ENCODE assay signal across 17 cellular contexts in genomic region chr10:93058139-93058538, GRCh38. TPM values are rescaled to one million over a fixed set of nuclear protein-coding genes. Genes with fewer than 3 reads are reported as not detected.
A peak's percentile ranks its signal among the peaks of the same experiment; 100 is the strongest.
DNase-seq lines count a peak whose midpoint lies in the region; ATAC-seq, FAIRE-seq and TF ChIP-seq lines count a peak whose summit lies in the region.
"Had no signal": no experiment of that assay in that cellular context is flagged by ENCODE, and none has a peak within 500 bp of the region (broad histone marks: within the 10 kb centered on the region; RNA-seq: fewer than 3 reads in every experiment).

No MANE protein-coding gene starts in this region.

- no peak overlapping the region for H3K9ac ChIP-seq in GM12878 (ENCODE audit: control insufficient read depth, insufficient read depth, low read length)

- no peak overlapping the region for H3K27ac Mint-ChIP-seq in chondrocyte (ENCODE audit: unreplicated experiment)
- H3K27ac Mint-ChIP-seq: CD14-positive monocyte; CD8-positive, alpha-beta T cell had no signal

- H4K20me1 ChIP-seq in GM12878 (ENCODE audit: control insufficient read depth, insufficient read depth), result no peaks in the 10 kb centered on the region

- no peak for TF ChIP-seq EP300 in GM12878 (IDR thresholded peaks at IDR 0.05; ENCODE audit: borderline replicate concordance in 1 of 2, control insufficient read depth in 1 of 2, low read depth in 2 of 2, low read length in 2 of 2)

- RAD21 ChIA-PET in GM12878 (lab: Charles Lee; ENCODE audit: unreplicated experiment), result no interaction called here

- peaks cover 2% of the 10 kb centered on the region for H3K36me3 Mint-ChIP-seq in chondrocyte (ENCODE audit: low read depth)

- intact Hi-C loops in GM12878 (cut with micrococcal nuclease; ENCODE audit: unreplicated experiment), result no loop called here

- no peak overlapping the region for H3K4me3 ChIP-seq in GM12878
- H3K4me3 ChIP-seq: A549, K562 had no signal

- no peak for TF ChIP-seq RAD21 in GM12878 (IDR thresholded peaks at IDR 0.05; ENCODE audit: insufficient read depth, low read depth, low read length)

- in situ Hi-C loops in GM12878 (cut with MboI), result no loop called here

- H3K4me3 Mint-ChIP-seq in chondrocyte (ENCODE audit: unreplicated experiment), result no peak overlapping the region
- H3K4me3 Mint-ChIP-seq: CD14-positive monocyte; CD8-positive, alpha-beta T cell had no signal

- no TSS peak for BruUV-seq in GM12878 (replicated peaks; lab: Mats Ljungman, UMichigan)

- H3K27me3 Mint-ChIP-seq in chondrocyte (ENCODE audit: low read depth), result peaks cover 2% of the 10 kb centered on the region

- peak; percentile 35 for FAIRE-seq in GM12878 (lab: Jason Lieb, UNC)
- FAIRE-seq: GM12892, K562 had no signal

- POLR2A ChIA-PET in GM12878 (lab: Charles Lee), result no interaction called here

- SMC1A ChIA-PET in GM12878 (lab: Charles Lee; ENCODE audit: uncharacterized antibody, unreplicated experiment), result interaction anchor here (0.6 kb wide), 1 partner anchor 446 kb away, joined by 3 read pairs; no protein-coding TSS in a partner anchor

- DNase-seq in HCEC 1CT (peak; percentile 20), LHCN-M2 (ENCODE audit: low read depth) (peak; percentile 29), GM12878 (ENCODE audit: low read depth, low spot score) (no peak), NCI-H1436 (lab: John Stamatoyannopoulos, UW) (no peak), COLO668 (lab: John Stamatoyannopoulos, UW; ENCODE audit: unreplicated experiment) (no peak), chondrocyte (ENCODE audit: low spot score) (no peak)
- DNase-seq: Caco-2; CD8-positive, alpha-beta T cell; Kasumi-1 had no signal

- no peaks in the 10 kb centered on the region for H3K9me3 ChIP-seq in GM12878 (replicated peaks; ENCODE audit: control insufficient read depth, insufficient read depth, low read length)
- H3K9me3 ChIP-seq: A549, Caco-2 had no signal

- TF ChIP-seq CTCF in GM12878 (IDR thresholded peaks at IDR 0.05 in 2 of 3, conservative IDR thresholded peaks at IDR 0.05 in 1 of 3; ENCODE audit: control insufficient read depth in 2 of 3, extremely low read depth in 1 of 3, insufficient read depth in 1 of 3, low read depth in 3 of 3, low read length in 3 of 3), result no peak
- no peak for TF ChIP-seq CTCF in chondrocyte (IDR thresholded peaks at IDR 0.05)

- H3K36me3 ChIP-seq in GM12878 (ENCODE audit: control insufficient read depth in 2 of 2, insufficient read depth in 2 of 2, low read length in 1 of 2), result no peaks in the 10 kb centered on the region

- no peak for TF ChIP-seq POLR2A in GM12878 (IDR thresholded peaks at IDR 0.05; ENCODE audit: low read depth, low read length)

- H3K27me3 ChIP-seq in GM12878 (replicated peaks in 1 of 2; ENCODE audit: control insufficient read depth in 2 of 2, insufficient read depth in 2 of 2, low read length in 1 of 2), result peaks cover 0 to 7% of the 10 kb centered on the region in 2 experiments; a peak in 2 of 4 replicates

- H3K4me1 ChIP-seq in GM12878 (ENCODE audit: control insufficient read depth, insufficient read depth, low read length), result no peaks in the 10 kb centered on the region
- H3K4me1 ChIP-seq: A549, Caco-2 had no signal

- CTCF ChIA-PET in GM12878 (lab: Yijun Ruan, JAX), result interaction anchor here (0.6 to 0.9 kb wide), 2 partner anchors 14 to 1291 kb away, joined by 3 to 4 read pairs; no protein-coding TSS in a partner anchor

- WGBS in GM12878 (ENCODE audit: insufficient coverage, insufficient replicate concordance, low lambda C conversion rate, missing lambda C conversion rate), result 75% methylated on average over 3 of the region's 3 CpGs

- H3K9me3 Mint-ChIP-seq in chondrocyte (ENCODE audit: low read depth), result no peaks in the 10 kb centered on the region
- H3K9me3 Mint-ChIP-seq: CD8-positive, alpha-beta T cell had no signal

- no peak overlapping the region for H3K27ac ChIP-seq in GM12878 (ENCODE audit: control insufficient read depth, insufficient read depth)
- H3K27ac ChIP-seq: A549, HL-60 had no signal

- no peak overlapping the region for H2AFZ ChIP-seq in GM12878 (ENCODE audit: control insufficient read depth, low read depth, low read length)

- no peak for ATAC-seq in GM12878
- ATAC-seq: A549; CD8-positive, alpha-beta T cell; K562 had no signal

- H3K79me2 ChIP-seq in GM12878 (ENCODE audit: control insufficient read depth, insufficient read depth, low read length), result no peaks in the 10 kb centered on the region

- no peak overlapping the region for H3K4me2 ChIP-seq in GM12878 (ENCODE audit: control insufficient read depth, insufficient read depth)
- H3K4me2 ChIP-seq: A549 had no signal

- peaks cover 12% of the 10 kb centered on the region for H3K4me1 Mint-ChIP-seq in chondrocyte (ENCODE audit: low read depth)

TF ChIP-seq in GM12878, 131 proteins besides CTCF, POLR2A, EP300 and RAD21:
- TF ChIP-seq, protein P1, sequence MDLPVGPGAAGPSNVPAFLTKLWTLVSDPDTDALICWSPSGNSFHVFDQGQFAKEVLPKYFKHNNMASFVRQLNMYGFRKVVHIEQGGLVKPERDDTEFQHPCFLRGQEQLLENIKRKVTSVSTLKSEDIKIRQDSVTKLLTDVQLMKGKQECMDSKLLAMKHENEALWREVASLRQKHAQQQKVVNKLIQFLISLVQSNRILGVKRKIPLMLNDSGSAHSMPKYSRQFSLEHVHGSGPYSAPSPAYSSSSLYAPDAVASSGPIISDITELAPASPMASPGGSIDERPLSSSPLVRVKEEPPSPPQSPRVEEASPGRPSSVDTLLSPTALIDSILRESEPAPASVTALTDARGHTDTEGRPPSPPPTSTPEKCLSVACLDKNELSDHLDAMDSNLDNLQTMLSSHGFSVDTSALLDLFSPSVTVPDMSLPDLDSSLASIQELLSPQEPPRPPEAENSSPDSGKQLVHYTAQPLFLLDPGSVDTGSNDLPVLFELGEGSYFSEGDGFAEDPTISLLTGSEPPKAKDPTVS (IDR thresholded peaks at IDR 0.05; ENCODE audit: low read depth, low read length), result no peak
- TF ChIP-seq HDGF (IDR thresholded peaks at IDR 0.05) (no peak), RFX5 (IDR thresholded peaks at IDR 0.05; ENCODE audit: low read depth, low read length) (no peak)

RNA-seq across cellular contexts. Expression of gene CYP26C1, which starts 2.5 kb away (rescaled TPM):
- total RNA-seq in LHCN-M2 (2014; rRNA removed) (not detected in 2 replicates), GM12878 (2014; rRNA removed) (under 0.01 and 0.05 TPM in 2 replicates), GM12878 (2014; rRNA removed; fragmentation: Illumina TruSeq; extraction: Trizol) (not detected in 2 replicates), GM12878 (2021) (0.08 TPM in 1 of 2 replicates, not detected in the other), chondrocyte (0.10 to 0.25 TPM (median 0.15 TPM) in 3 replicates)
- 0.21 TPM for polyA plus RNA-seq in LHCN-M2 (2012)
- 0.24 TPM in 1 of 2 replicates, not detected in the other for total RNA-seq in GM12878 (2013; cell fraction: nucleolus; rRNA removed)
- polyA plus RNA-seq in GM12878 (2011; ENCODE audit: low read depth), result not detected
- polyA plus RNA-seq in GM12878 (2011; rRNA removed) (not detected in 2 replicates), GM12878 (2014; fragmentation: Illumina TruSeq; extraction: Trizol) (not detected in 2 replicates), GM12878 (2014; fragmentation: Nextera tagmentation; extraction: Ambion mirVana) (not detected), GM12878 (2014; rRNA removed) (not detected in 2 replicates), GM12878 (2016; fragmentation: Nextera tagmentation; extraction: Ambion mirVana) (not detected)
- polyA plus RNA-seq in GM12878 (2011; cell fraction: cytosol; rRNA removed), result not detected in 2 replicates
- polyA plus RNA-seq in GM12878 (2011; cell fraction: nucleus; rRNA removed), result 0.07 TPM in 1 of 2 replicates, not detected in the other
- not detected in 2 replicates for polyA plus RNA-seq in GM12878 (2012)
- polyA minus RNA-seq in GM12878 (2011; rRNA and poly(A)+ RNA removed), result 0.05 TPM in 1 of 2 replicates, not detected in the other
- not detected in 2 replicates for polyA minus RNA-seq in GM12878 (2011; cell fraction: cytosol; rRNA and poly(A)+ RNA removed)
- 0.24 and 0.48 TPM in 2 replicates for polyA minus RNA-seq in GM12878 (2011; cell fraction: nucleus; rRNA and poly(A)+ RNA removed)
- total RNA-seq: G401, H4 had no signal
- polyA plus RNA-seq: A549, AG04450, CD14-positive monocyte, K562 had no signal

RNA-seq across cellular contexts. Expression of gene CYP26A1, which starts 15.6 kb away (rescaled TPM):
- 0.11 TPM in 1 of 2 replicates, not detected in the other for total RNA-seq in LHCN-M2 (2014; rRNA removed)
- not detected for polyA plus RNA-seq in LHCN-M2 (2012)
- total RNA-seq in GM12878 (2013; cell fraction: nucleolus; rRNA removed), result not detected in 2 replicates
- total RNA-seq in GM12878 (2014; rRNA removed), result not detected in 2 replicates
- total RNA-seq in GM12878 (2014; rRNA removed; fragmentation: Illumina TruSeq; extraction: Trizol), result not detected in 2 replicates
- total RNA-seq in GM12878 (2021), result not detected in 2 replicates
- polyA plus RNA-seq in GM12878 (2011; ENCODE audit: low read depth), result not detected
- polyA plus RNA-seq in GM12878 (2011; rRNA removed), result not detected in 2 replicates
- 0.01 TPM in 1 of 2 replicates, not detected in the other for polyA plus RNA-seq in GM12878 (2011; cell fraction: cytosol; rRNA removed)
- not detected in 2 replicates for polyA plus RNA-seq in GM12878 (2011; cell fraction: nucleus; rRNA removed)
- 0.10 TPM in 1 of 2 replicates, not detected in the other for polyA plus RNA-seq in GM12878 (2012)
- polyA plus RNA-seq in GM12878 (2014; fragmentation: Illumina TruSeq; extraction: Trizol), result not detected in 2 replicates
- not detected for polyA plus RNA-seq in GM12878 (2014; fragmentation: Nextera tagmentation; extraction: Ambion mirVana)
- not detected in 2 replicates for polyA plus RNA-seq in GM12878 (2014; rRNA removed)
- not detected for polyA plus RNA-seq in GM12878 (2016; fragmentation: Nextera tagmentation; extraction: Ambion mirVana)
- not detected in 2 replicates for polyA minus RNA-seq in GM12878 (2011; rRNA and poly(A)+ RNA removed)
- not detected in 2 replicates for polyA minus RNA-seq in GM12878 (2011; cell fraction: cytosol; rRNA and poly(A)+ RNA removed)
- polyA minus RNA-seq in GM12878 (2011; cell fraction: nucleus; rRNA and poly(A)+ RNA removed), result not detected in 2 replicates
- total RNA-seq in chondrocyte, result 0.47 to 1.9 TPM (median 0.49 TPM) in 3 replicates
- total RNA-seq: CD8-positive, alpha-beta T cell; H4 had no signal
- polyA plus RNA-seq: AG04450, CD14-positive monocyte had no signal

Comparison
In these comparisons a context has a peak if more than half of its experiments do, and no peak if none do; other contexts are left out.
1. DNase-seq: peak in HCEC 1CT (single experiment) and LHCN-M2 (single experiment); none in GM12878 (single experiment), NCI-H1436 (single experiment), COLO668 (single experiment) and chondrocyte (single experiment).